In genomic region chr22:28867191-28867590, GRCh38 we compare ENCODE assay signal across 22 cellular contexts.
"Had no signal": no experiment of that assay in that cellular context is flagged by ENCODE, and none has a peak within 500 bp of the region (broad histone marks: within the 10 kb centered on the region; RNA-seq: fewer than 3 reads in every experiment).

No MANE protein-coding gene starts in this region.

- H3K36me3 Mint-ChIP-seq: activated CD4-positive, alpha-beta memory T cell treated with anti-CD3 and anti-CD28 coated beads for 36 hours; activated naive CD8-positive, alpha-beta T cell had no signal

- H3K4me3 Mint-ChIP-seq: activated B cell treated with CpG ODN at 0.5 μM for 24 hours; activated CD4-positive, alpha-beta memory T cell treated with anti-CD3 and anti-CD28 coated beads for 36 hours; activated CD4-positive, alpha-beta T cell treated with anti-CD3 and anti-CD28 coated beads, Interleukin-2, amount 10 ng/mL, durations not matched to agents 7 days and 5 days; activated naive CD4-positive, alpha-beta T cell treated with anti-CD3 and anti-CD28 coated beads for 36 hours; activated naive CD8-positive, alpha-beta T cell; activated T-cell treated with anti-CD3 and anti-CD28 coated beads, Interleukin-2, amount 50 U/mL, for 4 hours; brain; T-helper 17 cell had no signal

- DNase-seq: activated B cell treated with CpG ODN at 0.5 μM for 24 hours; activated CD4-positive, alpha-beta memory T cell treated with anti-CD3 and anti-CD28 coated beads for 36 hours; activated CD4-positive, alpha-beta T cell treated with anti-CD3 and anti-CD28 coated beads, Interleukin-2, amount 10 ng/mL, durations not matched to agents 7 days and 5 days; activated CD8-positive, alpha-beta memory T cell treated with anti-CD3 and anti-CD28 coated beads for 24 hours; activated effector memory CD4-positive, alpha-beta T cell treated with anti-CD3 and anti-CD28 coated beads, Interleukin-2, amount 50 U/mL, for 16 hours; activated naive CD4-positive, alpha-beta T cell treated with anti-CD3 and anti-CD28 coated beads for 36 hours; activated T-cell treated with anti-CD3 and anti-CD28 coated beads, Interleukin-2, amount 50 U/mL, for 4 hours; amygdala; Karpas-422; MM.1S; NCI-H1105 treated with DMSO at 0.1 percent for 48 hours; NCI-H1930; NCI-H345; NCI-H510A; NCI-H526 treated with DMSO at 0.1 percent for 48 hours; SIG-M5; T-helper 17 cell; T1000 had no signal

- H3K4me1 Mint-ChIP-seq: activated B cell treated with CpG ODN at 0.5 μM for 24 hours; activated CD4-positive, alpha-beta T cell treated with anti-CD3 and anti-CD28 coated beads, Interleukin-2, amount 10 ng/mL, durations not matched to agents 7 days and 5 days; brain had no signal

- FAIRE-seq: astrocyte, TTC549 had no signal

- H3K27me3 Mint-ChIP-seq: activated CD4-positive, alpha-beta memory T cell treated with anti-CD3 and anti-CD28 coated beads for 36 hours had no signal

- ATAC-seq: activated T-cell treated with anti-CD3 and anti-CD28 coated beads, Interleukin-2, amount 50 U/mL, for 4 hours; T-helper 17 cell had no signal

- H3K27ac Mint-ChIP-seq: activated B cell treated with CpG ODN at 0.5 μM for 24 hours; activated CD4-positive, alpha-beta memory T cell treated with anti-CD3 and anti-CD28 coated beads for 36 hours; activated CD4-positive, alpha-beta T cell treated with anti-CD3 and anti-CD28 coated beads, Interleukin-2, amount 10 ng/mL, durations not matched to agents 7 days and 5 days; activated naive CD4-positive, alpha-beta T cell treated with anti-CD3 and anti-CD28 coated beads for 36 hours; activated naive CD8-positive, alpha-beta T cell; brain; T-helper 17 cell had no signal

- H3K9me3 Mint-ChIP-seq: activated CD4-positive, alpha-beta memory T cell treated with anti-CD3 and anti-CD28 coated beads for 36 hours; activated CD4-positive, alpha-beta T cell treated with anti-CD3 and anti-CD28 coated beads, Interleukin-2, amount 10 ng/mL, durations not matched to agents 7 days and 5 days; activated naive CD4-positive, alpha-beta T cell treated with anti-CD3 and anti-CD28 coated beads for 36 hours; activated T-cell treated with anti-CD3 and anti-CD28 coated beads, Interleukin-2, amount 50 U/mL, for 4 hours had no signal
